ENCODE assay signal across 1 cellular context in genomic region chr3:37625690-37626089, GRCh38.
TF ChIP-seq lines count a peak whose summit lies in the region.

No MANE protein-coding gene starts in this region.

TF ChIP-seq in HEK293, 187 proteins besides CTCF, POLR2A, EP300 and RAD21 (continued from another document):
- TF ChIP-seq RBAK (tag by site-specific recombination; IDR thresholded peaks at IDR 0.05) (no peak), ZNF175 (tag by site-specific recombination; IDR thresholded peaks at IDR 0.05) (no peak), ZNF580 (tag by site-specific recombination; IDR thresholded peaks at IDR 0.05) (no peak), KLF17 (tag by site-specific recombination; IDR thresholded peaks at IDR 0.05) (no peak), ZNF518A (tag by site-specific recombination; conservative IDR thresholded peaks at IDR 0.05; ENCODE audit: low read depth) (no peak), PRDM4 (tag by site-specific recombination; IDR thresholded peaks at IDR 0.05) (0 out of 2 replicates have a peak, but pooled peaks have one; percentile 14), ZNF211 (tag by site-specific recombination; IDR thresholded peaks at IDR 0.05; ENCODE audit: low read depth) (no peak), ZNF133 (tag by site-specific recombination; IDR thresholded peaks at IDR 0.05) (no peak), ZNF658 (tag by site-specific recombination; IDR thresholded peaks at IDR 0.05) (no peak), ZNF311 (tag by site-specific recombination; IDR thresholded peaks at IDR 0.05; ENCODE audit: borderline replicate concordance) (no peak), ZNF341 (tag by site-specific recombination; IDR thresholded peaks at IDR 0.05; ENCODE audit: low read depth) (no peak), EGR2 (tag by site-specific recombination; IDR thresholded peaks at IDR 0.05; ENCODE audit: low read depth) (peak; percentile 69; the same call in 1 of the 2 replicates), ZNF585B (tag by site-specific recombination; IDR thresholded peaks at IDR 0.05) (no peak), ZNF335 (tag by site-specific recombination; conservative IDR thresholded peaks at IDR 0.05) (0 out of 2 replicates have a peak, but pooled peaks have one; percentile 14), ZSCAN30 (tag by site-specific recombination; IDR thresholded peaks at IDR 0.05) (no peak), ZNF645 (tag by site-specific recombination; IDR thresholded peaks at IDR 0.05) (no peak), ZFHX2 (tag by site-specific recombination; conservative IDR thresholded peaks at IDR 0.05) (0 out of 2 replicates have a peak, but pooled peaks have one; percentile 57), MEIS1 (CRISPR knock-in tag; IDR thresholded peaks at IDR 0.05; ENCODE audit: borderline replicate concordance) (no peak), ZNF548 (tag by site-specific recombination; IDR thresholded peaks at IDR 0.05) (no peak)
